Comparison of ENCODE assay signal across 21 cellular contexts in genomic region chr2:43800894-43801293, GRCh38. TPM values are rescaled to one million over a fixed set of nuclear protein-coding genes. Genes with fewer than 3 reads are reported as not detected.
DNase-seq lines count a peak whose midpoint lies in the region; ATAC-seq, FAIRE-seq and TF ChIP-seq lines count a peak whose summit lies in the region.
"Had no signal": no experiment of that assay in that cellular context is flagged by ENCODE, and none has a peak within 500 bp of the region (broad histone marks: within the 10 kb centered on the region; RNA-seq: fewer than 3 reads in every experiment).

No MANE protein-coding gene starts in this region.

- H3K4me3 Mint-ChIP-seq in T-helper 17 cell = no peak overlapping the region
- H3K4me3 Mint-ChIP-seq: CD4-positive, alpha-beta T cell had no signal

- H3K4me3 ChIP-seq in kidney (ENCODE audit: low read length in 2 of 2) (no peak overlapping the region), aorta (ENCODE audit: low read length in 2 of 2) (no peak overlapping the region)
- H3K4me3 ChIP-seq: A549, GM12878, GM23248, HAP-1 had no signal

- no peak for DNase-seq in T-helper 17 cell
- DNase-seq in kidney = no peak
- DNase-seq in NCI-H2171 (lab: John Stamatoyannopoulos, UW) = no peak
- DNase-seq in DMS153 (lab: John Stamatoyannopoulos, UW) = no peak
- DNase-seq in aorta = no peak
- no peak for DNase-seq in substantia nigra (lab: John Stamatoyannopoulos, UW)
- DNase-seq: AML-193; Caco-2; CD4-positive, alpha-beta T cell; DMS79 treated with DMSO at 0.1 percent for 48 hours; GM23248 had no signal

- peaks cover 4% of the 10 kb centered on the region for H3K36me3 Mint-ChIP-seq in T-helper 17 cell (ENCODE audit: low read depth)

- H3K9me3 ChIP-seq in T-helper 17 cell (ENCODE audit: control insufficient read depth, low read length, poor library complexity, severe bottlenecking) (no peaks in the 10 kb centered on the region), kidney (ENCODE audit: control insufficient read depth in 1 of 2, low read length in 2 of 2) (no peaks in the 10 kb centered on the region), aorta (ENCODE audit: control insufficient read depth, low read length) (no peaks in the 10 kb centered on the region)
- H3K9me3 ChIP-seq: A549, Caco-2, HAP-1 had no signal

- no peak overlapping the region for H3K27ac ChIP-seq in kidney (ENCODE audit: low read depth in 2 of 2, low read length in 2 of 2)
- H3K27ac ChIP-seq in aorta (ENCODE audit: low read depth in 1 of 2, low read length in 2 of 2) = no peak overlapping the region
- no peak overlapping the region for H3K27ac ChIP-seq in substantia nigra (ENCODE audit: low read depth, low read length, poor library complexity, severe bottlenecking)
- H3K27ac ChIP-seq: A549, C4-2B, GM23248, HL-60 had no signal

- peaks cover 2% of the 10 kb centered on the region for H3K4me1 Mint-ChIP-seq in T-helper 17 cell

- H3K36me3 ChIP-seq in kidney (ENCODE audit: control insufficient read depth in 1 of 2, insufficient read depth in 2 of 2, low read length in 2 of 2) = peaks cover 5 to 8% of the 10 kb centered on the region in 2 donors
- peaks cover 0 to 3% of the 10 kb centered on the region in 2 donors for H3K36me3 ChIP-seq in aorta (ENCODE audit: control insufficient read depth in 1 of 2, insufficient read depth in 2 of 2, low read length in 1 of 2)
- H3K36me3 ChIP-seq: HAP-1 had no signal

- H3K27me3 ChIP-seq in aorta (ENCODE audit: control insufficient read depth in 1 of 2, insufficient read depth in 2 of 2, low read length in 1 of 2) = no peaks in the 10 kb centered on the region

- H3K4me1 ChIP-seq in kidney (ENCODE audit: control insufficient read depth in 1 of 2, insufficient read depth in 1 of 2, low read depth in 1 of 2, low read length in 2 of 2) (no peaks in the 10 kb centered on the region), aorta (ENCODE audit: control insufficient read depth in 1 of 2, insufficient read depth in 2 of 2, low read length in 2 of 2) (no peaks in the 10 kb centered on the region)
- H3K4me1 ChIP-seq: Caco-2, HAP-1 had no signal

- ATAC-seq in T-helper 17 cell (no peak), aorta (ENCODE audit: low FRiP score) (no peak)
- ATAC-seq: A549, GM12878 had no signal

- intact Hi-C loops in kidney (cut with DNase I) = no loop called here
- intact Hi-C loops in aorta (cut with DNase I) = no loop called here

- H3K27me3 Mint-ChIP-seq in T-helper 17 cell = no peaks in the 10 kb centered on the region
- H3K27me3 Mint-ChIP-seq: CD4-positive, alpha-beta T cell had no signal

- no peak for TF ChIP-seq CTCF in kidney (IDR thresholded peaks at IDR 0.05; ENCODE audit: borderline replicate concordance, extremely low read depth, insufficient read depth)

- H3K27ac Mint-ChIP-seq in T-helper 17 cell = peak overlapping the region; percentile 45
- H3K27ac Mint-ChIP-seq: CD4-positive, alpha-beta T cell had no signal

- peak; percentile 64 for FAIRE-seq in colon (lab: Jason Lieb, UNC)
- FAIRE-seq in kidney (lab: Jason Lieb, UNC) = peak; percentile 54
- FAIRE-seq: A549, D721Med, GM12878 had no signal

- no peak overlapping the region for H3K9ac ChIP-seq in kidney (ENCODE audit: low read length in 2 of 2)
- H3K9ac ChIP-seq: GM23248 had no signal

RNA-seq across cellular contexts. Expression of gene DYNC2LI1, which starts 27.1 kb away (rescaled TPM):
- total RNA-seq in T-helper 17 cell (1 to 10 TPM; 2.8 to 4.7 TPM), kidney (41.5 TPM), aorta (10 to 100 TPM in 1 of 2 donors, 1 to 10 TPM in 1; 8.8 to 24.6 TPM)
- polyA plus RNA-seq in kidney (ENCODE audit: insufficient read depth, low read depth, low replicate concordance) (54.4 TPM), aorta (10 to 100 TPM; 30.2 to 44.3 TPM)

RNA-seq across cellular contexts. Expression of gene ABCG5, which starts 37.7 kb away (rescaled TPM):
- total RNA-seq in T-helper 17 cell = not detected
- total RNA-seq in kidney = not detected
- not detected for polyA plus RNA-seq in kidney (ENCODE audit: insufficient read depth, low read depth, low replicate concordance)
- not detected for total RNA-seq in aorta
- 1 to 10 TPM in 1 of 2 donors, not detected in 1; 8.8 TPM for polyA plus RNA-seq in aorta
- total RNA-seq: Caco-2; CD4-positive, alpha-beta T cell; GM12878; GM23248; H4; HT1080 had no signal
- polyA plus RNA-seq: A549, BJ, GM12878, GM23248 had no signal

RNA-seq across cellular contexts. Expression of gene ABCG8, which starts 37.9 kb away (rescaled TPM):
- total RNA-seq in T-helper 17 cell (not detected), kidney (0.13 TPM), aorta (not detected)
- polyA plus RNA-seq in kidney (ENCODE audit: insufficient read depth, low read depth, low replicate concordance) (0.09 TPM), aorta (1 to 10 TPM in 1 of 2 donors, not detected in 1; 1.9 TPM)
- total RNA-seq: Caco-2; CD4-positive, alpha-beta T cell; GM12878; GM23248; H4; HT1080 had no signal
- polyA plus RNA-seq: A549, BJ, GM12878 had no signal
